ENCODE assay signal across 8 cellular contexts in the genomic region with DNA sequence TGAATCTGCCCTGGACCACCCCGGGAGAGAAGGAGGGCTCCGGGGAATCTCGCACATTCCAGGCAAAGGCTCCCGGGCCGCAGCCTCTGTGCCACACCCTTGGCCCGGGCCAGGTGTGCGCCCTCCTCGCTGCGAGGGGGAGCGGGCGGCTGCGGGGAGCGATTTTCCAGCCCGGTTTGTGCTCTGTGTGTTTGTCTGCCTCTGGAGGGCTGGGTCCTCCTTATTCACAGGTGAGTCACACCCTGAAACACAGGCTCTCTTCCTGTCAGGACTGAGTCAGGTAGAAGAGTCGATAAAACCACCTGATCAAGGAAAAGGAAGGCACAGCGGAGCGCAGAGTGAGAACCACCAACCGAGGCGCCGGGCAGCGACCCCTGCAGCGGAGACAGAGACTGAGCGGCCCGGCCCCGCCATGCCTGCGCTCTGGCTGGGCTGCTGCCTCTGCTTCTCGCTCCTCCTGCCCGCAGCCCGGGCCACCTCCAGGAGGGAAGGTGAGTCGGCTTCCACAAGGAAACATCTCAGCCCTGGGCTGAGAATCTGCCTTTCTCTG. TPM values are rescaled to one million over a fixed set of nuclear protein-coding genes. Genes with fewer than 3 reads are reported as not detected.
A peak's percentile ranks its signal among the peaks of the same experiment; 100 is the strongest.
DNase-seq lines count a peak whose midpoint lies in the region; ATAC-seq, FAIRE-seq and TF ChIP-seq lines count a peak whose summit lies in the region.

Gene LAMC2 (plus strand): TSS at position 324 of the 550 bp plus-strand sequence. CDS start 89 bp downstream, at position 413.

- no peaks in the 10 kb centered on the region for H3K4me1 ChIP-seq in pancreas

- H3K27me3 ChIP-seq in pancreas = no peaks in the 10 kb centered on the region

- H3K27ac ChIP-seq in VCaP (peak within 1 kb of the TSS; percentile 70), pancreas (peak within 1 kb of the TSS; percentile 31 to 79 (median 62))

- ATAC-seq in pancreas (peak; percentile 89 to 97 (median 96)), HG03520 (IDR thresholded peaks at IDR 0.05; ENCODE audit: unreplicated experiment) (no peak), GM21360 (IDR thresholded peaks at IDR 0.05; ENCODE audit: unreplicated experiment) (no peak)

- H3K4me3 ChIP-seq in pancreas = peak within 1 kb of the TSS; percentile 5 to 46 (median 34)

- H3K9me3 ChIP-seq in pancreas = no peaks in the 10 kb centered on the region

- DNase-seq in HK-2 (ENCODE audit: unreplicated experiment) (peak; percentile 92), head of caudate nucleus (peak; percentile 10 to 81 (median 54)), pancreas (peak; percentile 51 to 81 (median 58)), NCI-H226 (no peak)
- DNase-seq in stimulated activated naive CD4-positive, alpha-beta T cell (lab: John Stamatoyannopoulos, UW) = no peak

- intact Hi-C loops in head of caudate nucleus (cut with DNase I) (no loop called here), pancreas (cut with DNase I) (no loop called here)

- FAIRE-seq in pancreas (lab: Jason Lieb, UNC) = no peak

- peak; percentile 66 for TF ChIP-seq CTCF in VCaP (conservative IDR thresholded peaks at IDR 0.05)
- TF ChIP-seq CTCF in pancreas (IDR thresholded peaks at IDR 0.05) = peak in 3 of 4 donors; percentile 10 to 26 (median 19)

- no peaks in the 10 kb centered on the region for H3K36me3 ChIP-seq in pancreas

- 4 to 6% methylated on average over 23 to 30 of the region's 30 CpGs for WGBS in pancreas, 2 donors

RNA-seq across cellular contexts. Expression of gene LAMC2, which starts in this region (rescaled TPM):
- 10 to 100 TPM in 2 of 6 donors, 1 to 10 TPM in 4; 1.3 to 31.2 (median 2.2) TPM for total RNA-seq in pancreas
- polyA plus RNA-seq in pancreas = 1 to 10 TPM; 1.8 to 2.7 TPM

Comparison
In these comparisons a context has a peak if more than half of its experiments do, and no peak if none do; other contexts are left out.
1. DNase-seq: peak in HK-2 (single experiment), head of caudate nucleus (42 of 42) and pancreas (6 of 6); none in stimulated activated naive CD4-positive, alpha-beta T cell (0 of 6) and NCI-H226 (single experiment).
2. ATAC-seq: peak in pancreas (4 of 4); none in HG03520 (single experiment) and GM21360 (single experiment).